In the genomic region with DNA sequence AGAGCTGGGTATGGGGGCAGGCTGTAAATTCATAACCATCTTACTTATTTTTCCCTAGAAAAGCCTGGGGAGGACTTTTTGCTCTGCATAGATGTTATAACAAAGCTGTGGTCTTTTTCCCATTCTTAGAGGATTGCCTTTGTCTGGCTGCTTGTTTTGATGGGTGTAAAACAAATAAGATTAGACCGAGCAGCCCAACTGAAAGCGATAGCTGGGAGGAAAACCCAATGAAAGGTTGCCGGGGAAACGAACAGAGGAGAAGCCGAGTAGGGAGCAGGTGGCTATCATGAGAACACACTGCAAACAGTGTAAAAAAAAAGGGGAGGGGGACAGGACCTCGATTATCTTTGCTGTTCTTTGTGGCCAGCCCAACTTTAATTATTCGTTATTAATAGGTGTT, we compare ENCODE assay signal across 13 cellular contexts. TPM values are rescaled to one million over a fixed set of nuclear protein-coding genes. Genes with fewer than 3 reads are reported as not detected.
DNase-seq lines count a peak whose midpoint lies in the region; ATAC-seq, FAIRE-seq and TF ChIP-seq lines count a peak whose summit lies in the region.
"Had no signal": no experiment of that assay in that cellular context is flagged by ENCODE, and none has a peak within 500 bp of the region (broad histone marks: within the 10 kb centered on the region; RNA-seq: fewer than 3 reads in every experiment).

No MANE protein-coding gene starts in this region.

- POLR2A ChIA-PET in activated CD4-positive, alpha-beta memory T cell treated with anti-CD3 and anti-CD28 coated beads for 36 hours (lab: Charles Lee): no interaction called here

- no peaks in the 10 kb centered on the region for H3K4me1 Mint-ChIP-seq in astrocyte (ENCODE audit: low read depth, unreplicated experiment)
- H3K4me1 Mint-ChIP-seq in activated CD4-positive, alpha-beta memory T cell treated with anti-CD3 and anti-CD28 coated beads for 36 hours (ENCODE audit: low read depth): peaks cover 18% of the 10 kb centered on the region

- H3K27ac Mint-ChIP-seq in astrocyte (ENCODE audit: unreplicated experiment): no peak overlapping the region
- H3K27ac Mint-ChIP-seq in activated CD4-positive, alpha-beta memory T cell treated with anti-CD3 and anti-CD28 coated beads for 36 hours: no peak overlapping the region
- H3K27ac Mint-ChIP-seq: effector memory CD8-positive, alpha-beta T cell had no signal

- no peak overlapping the region for H3K9ac ChIP-seq in astrocyte (ENCODE audit: low read length)

- peak; percentile 49 for ATAC-seq in HG03159 (IDR thresholded peaks at IDR 0.05; ENCODE audit: unreplicated experiment)
- peak in 3 of 4 donors; percentile 19 to 73 (median 71) for ATAC-seq in pancreas
- ATAC-seq: effector memory CD8-positive, alpha-beta T cell; left colon had no signal

- CTCF ChIA-PET in activated CD4-positive, alpha-beta memory T cell treated with anti-CD3 and anti-CD28 coated beads for 36 hours (lab: Charles Lee): no interaction called here

- H3K27me3 Mint-ChIP-seq in astrocyte (ENCODE audit: low read depth, unreplicated experiment): no peaks in the 10 kb centered on the region
- peaks cover 55% of the 10 kb centered on the region for H3K27me3 Mint-ChIP-seq in activated CD4-positive, alpha-beta memory T cell treated with anti-CD3 and anti-CD28 coated beads for 36 hours

- H3K4me1 ChIP-seq in astrocyte (ENCODE audit: insufficient read depth, low read length) (no peaks in the 10 kb centered on the region), pancreas (no peaks in the 10 kb centered on the region), right atrium auricular region (peaks cover 0 to 6% of the 10 kb centered on the region in 2 donors)

- H3K4me2 ChIP-seq in astrocyte (ENCODE audit: low read length): peak overlapping the region; percentile 60

- no peak overlapping the region for H2AFZ ChIP-seq in astrocyte (ENCODE audit: low read depth, low read length)

- H3K27ac ChIP-seq in astrocyte (ENCODE audit: low read depth, low read length) (no peak overlapping the region), pancreas (no peak overlapping the region), right atrium auricular region (no peak overlapping the region)

- H3K4me3 ChIP-seq in astrocyte (ENCODE audit: insufficient read depth, low read depth, low read length) (no peak overlapping the region), pancreas (peak overlapping the region in 1 of 4 donors; percentile 3), right atrium auricular region (peak overlapping the region in 1 of 2 donors; percentile 1)

- no peaks in the 10 kb centered on the region for H3K36me3 Mint-ChIP-seq in astrocyte (ENCODE audit: low read depth, unreplicated experiment)
- no peaks in the 10 kb centered on the region for H3K36me3 Mint-ChIP-seq in activated CD4-positive, alpha-beta memory T cell treated with anti-CD3 and anti-CD28 coated beads for 36 hours

- H3K79me2 ChIP-seq in astrocyte (ENCODE audit: insufficient read depth, low read length): no peaks in the 10 kb centered on the region

- H3K27me3 ChIP-seq in astrocyte (ENCODE audit: insufficient read depth, low read length) (peaks cover 11% of the 10 kb centered on the region), pancreas (peaks cover 0 to 22% (median 4%) of the 10 kb centered on the region in 4 donors), right atrium auricular region (no peaks in the 10 kb centered on the region)

- WGBS in pancreas, 2 donors: 3 to 4% methylated on average over 7 of the region's 7 CpGs

- H3K9me3 ChIP-seq in astrocyte (ENCODE audit: insufficient read depth, low read depth, low read length) (no peaks in the 10 kb centered on the region), pancreas (no peaks in the 10 kb centered on the region), right atrium auricular region (no peaks in the 10 kb centered on the region)

- H4K20me1 ChIP-seq in astrocyte (ENCODE audit: insufficient read depth, low read length): no peaks in the 10 kb centered on the region

- H3K9me3 Mint-ChIP-seq in astrocyte (ENCODE audit: unreplicated experiment): no peaks in the 10 kb centered on the region
- H3K9me3 Mint-ChIP-seq in activated CD4-positive, alpha-beta memory T cell treated with anti-CD3 and anti-CD28 coated beads for 36 hours: no peaks in the 10 kb centered on the region
- H3K9me3 Mint-ChIP-seq: effector memory CD8-positive, alpha-beta T cell had no signal

- H3K36me3 ChIP-seq in astrocyte (ENCODE audit: insufficient read depth, low read length): no peaks in the 10 kb centered on the region
- H3K36me3 ChIP-seq in pancreas: no peaks in the 10 kb centered on the region
- H3K36me3 ChIP-seq in right atrium auricular region: no peaks in the 10 kb centered on the region

- FAIRE-seq in astrocyte (lab: Jason Lieb, UNC) (no peak), pancreas (lab: Jason Lieb, UNC) (no peak)

- intact Hi-C loops in pancreas (cut with DNase I): no loop called here
- intact Hi-C loops in activated CD4-positive, alpha-beta memory T cell treated with anti-CD3 and anti-CD28 coated beads for 36 hours (cut with micrococcal nuclease): no loop called here

- TF ChIP-seq CTCF in astrocyte (IDR thresholded peaks at IDR 0.05; ENCODE audit: insufficient read depth, low read depth, low read length) (no peak), pancreas (IDR thresholded peaks at IDR 0.05) (no peak), right atrium auricular region (IDR thresholded peaks at IDR 0.05) (no peak)

- no peak overlapping the region for H3K4me3 Mint-ChIP-seq in astrocyte (ENCODE audit: unreplicated experiment)
- no peak overlapping the region for H3K4me3 Mint-ChIP-seq in activated CD4-positive, alpha-beta memory T cell treated with anti-CD3 and anti-CD28 coated beads for 36 hours

- DNase-seq in NCI-H2196 treated with DMSO at 0.1 percent for 48 hours (lab: John Stamatoyannopoulos, UW; ENCODE audit: unreplicated experiment) (peak; percentile 66), astrocyte (ENCODE audit: low read depth) (no peak), pancreas (no peak), right atrium auricular region (ENCODE audit: low spot score) (no peak), SIG-M5 (lab: John Stamatoyannopoulos, UW) (no peak), HCEC 1CT (no peak)
- no peak for DNase-seq in activated CD4-positive, alpha-beta memory T cell treated with anti-CD3 and anti-CD28 coated beads for 36 hours
- DNase-seq: activated T-cell treated with anti-CD3 and anti-CD28 coated beads, Interleukin-2, amount 50 U/mL, for 1 hour; effector memory CD8-positive, alpha-beta T cell; GF-D8; left colon had no signal

RNA-seq across cellular contexts. Expression of gene ELAVL4, which starts 1.9 kb away (rescaled TPM):
- total RNA-seq in astrocyte (not detected in 2 replicates), pancreas (1 to 10 TPM in 4 of 6 donors, under 1 TPM in 2; 0.60 to 2.8 (median 1.3) TPM), right atrium auricular region (1 to 10 TPM in 1 of 2 donors, under 1 TPM in 1; 0.28 to 1.4 TPM)
- polyA plus RNA-seq in pancreas: 10 to 100 TPM in 1 of 2 donors, 1 to 10 TPM in 1; 1.4 to 10.3 TPM
- total RNA-seq in activated CD4-positive, alpha-beta memory T cell treated with anti-CD3 and anti-CD28 coated beads for 36 hours: not detected
- total RNA-seq: T-helper 1 cell treated with Interleukin-12 subunit alpha and Interleukin-12 subunit beta and Interleukin-4 antibody, amounts not matched to agents 30 ng/mL and 1 ng/mL, for 36 hours had no signal
